In genomic region chr18:36127866-36128845, GRCh38 we compare ENCODE assay signal across 8 cellular contexts. TPM values are rescaled to one million over a fixed set of nuclear protein-coding genes. Genes with fewer than 3 reads are reported as not detected.
DNase-seq lines count a peak whose midpoint lies in the region; ATAC-seq and TF ChIP-seq lines count a peak whose summit lies in the region.

No MANE protein-coding gene starts in this region.

- H3K27ac ChIP-seq in neutrophil: peak overlapping the region; percentile 98

- H3K4me3 Mint-ChIP-seq in CD14-positive monocyte (peak overlapping the region; percentile 93 to 94), T-helper 17 cell (peak overlapping the region; percentile 94)

- H3K4me3 ChIP-seq in fibroblast of the aortic adventitia (ENCODE audit: low read depth, low read length) (peak overlapping the region; percentile 99), neutrophil (ENCODE audit: low read depth in 1 of 2, low read length in 1 of 2) (peak overlapping the region; percentile 70 to 88)

- peaks cover 26 to 27% of the 10 kb centered on the region in 2 donors for H3K36me3 Mint-ChIP-seq in CD14-positive monocyte
- H3K36me3 Mint-ChIP-seq in T-helper 17 cell (ENCODE audit: low read depth): peaks cover 6% of the 10 kb centered on the region

- H3K27ac Mint-ChIP-seq in CD14-positive monocyte (peak overlapping the region in 4 of 7 donors; percentile 58 to 97 (median 96)), T-helper 17 cell (peak overlapping the region; percentile 97)

- intact Hi-C loops in CD14-positive monocyte (cut with micrococcal nuclease): loop anchor here (2.0 to 10.0 kb wide), 2 partner anchors 63 to 155 kb away; partner anchors contain the start of genes RMP24 (in 1 of the 2) and RPRD1A (in 1 of the 2)

- POLR2A ChIA-PET in HEK293T (lab: Yijun Ruan, JAX): interaction anchor here (0.6 to 3.2 kb wide), 16 partner anchors 9 to 671 kb away, joined by 3 to 24 read pairs (median 4); partner anchors contain the start of genes FHOD3 and MOCOS

- no peaks in the 10 kb centered on the region for H3K9me3 Mint-ChIP-seq in CD14-positive monocyte

- H3K9me3 ChIP-seq in T-helper 17 cell (ENCODE audit: control insufficient read depth, low read length, poor library complexity, severe bottlenecking): no peaks in the 10 kb centered on the region
- no peaks in the 10 kb centered on the region for H3K9me3 ChIP-seq in neutrophil

- H3K36me3 ChIP-seq in neutrophil: no peaks in the 10 kb centered on the region

- H3K27me3 ChIP-seq in neutrophil: no peaks in the 10 kb centered on the region

- CTCF ChIA-PET in HEK293T (lab: Yijun Ruan, JAX): interaction anchor here (0.6 to 1.4 kb wide), 3 partner anchors 11 to 735 kb away, joined by 3 read pairs; no protein-coding TSS in a partner anchor

- H3K4me1 ChIP-seq in neutrophil (ENCODE audit: control insufficient read depth in 1 of 2, insufficient read depth in 1 of 2, low read depth in 1 of 2, low read length in 1 of 2): peaks cover 20 to 24% of the 10 kb centered on the region in 2 experiments

- no peak for DNase-seq in CD14-positive monocyte (ENCODE audit: low spot score)
- peak; percentile 60 for DNase-seq in HEK293T (ENCODE audit: extremely low spot score)
- DNase-seq in T-helper 17 cell: no peak
- peak; percentile 40 for DNase-seq in fibroblast of the aortic adventitia (ENCODE audit: low read depth)
- DNase-seq in NCI-H2196 treated with DMSO at 0.1 percent for 48 hours (lab: John Stamatoyannopoulos, UW; ENCODE audit: unreplicated experiment): no peak

- H3K4me1 Mint-ChIP-seq in CD14-positive monocyte: peaks cover 38% of the 10 kb centered on the region
- peaks cover 36% of the 10 kb centered on the region for H3K4me1 Mint-ChIP-seq in T-helper 17 cell

- no peak for ATAC-seq in T-helper 17 cell
- ATAC-seq in GM21526 (IDR thresholded peaks at IDR 0.05; ENCODE audit: low FRiP score, unreplicated experiment): no peak
- no peak for ATAC-seq in HG02571 (IDR thresholded peaks at IDR 0.05; ENCODE audit: unreplicated experiment)

- TF ChIP-seq CTCF in CD14-positive monocyte (IDR thresholded peaks at IDR 0.05) (no peak), fibroblast of the aortic adventitia (IDR thresholded peaks at IDR 0.05; ENCODE audit: insufficient read depth, low read length) (no peak), neutrophil (IDR thresholded peaks at IDR 0.05) (no peak)

- H3K27me3 Mint-ChIP-seq in CD14-positive monocyte (ENCODE audit: low read depth in 3 of 3): peaks cover 0 to 2% (median 2%) of the 10 kb centered on the region in 3 donors
- no peaks in the 10 kb centered on the region for H3K27me3 Mint-ChIP-seq in T-helper 17 cell

TF ChIP-seq in HEK293T, 16 proteins besides CTCF, POLR2A, EP300 and RAD21:
- TF ChIP-seq L3MBTL2 (conservative IDR thresholded peaks at IDR 0.05) (peak; percentile 56), PKNOX1 (IDR thresholded peaks at IDR 0.05) (0 out of 2 replicates have a peak, but pooled peaks have one; percentile 9), HDGF (IDR thresholded peaks at IDR 0.05; ENCODE audit: borderline replicate concordance) (no peak), FOXM1 (IDR thresholded peaks at IDR 0.05; ENCODE audit: borderline replicate concordance) (no peak), ZNF384 (IDR thresholded peaks at IDR 0.05) (no peak), LEF1 (IDR thresholded peaks at IDR 0.05; ENCODE audit: borderline replicate concordance) (no peak), ARNT (IDR thresholded peaks at IDR 0.05) (no peak)

RNA-seq across cellular contexts. Expression of gene SLC39A6, which starts 1.0 kb away (rescaled TPM):
- 10 to 100 TPM; 16.8 to 20.1 TPM for polyA plus RNA-seq in CD14-positive monocyte
- total RNA-seq in T-helper 17 cell: 10 to 100 TPM; 14.4 to 16.3 TPM
- 85.2 and 88.6 TPM in 2 replicates for total RNA-seq in fibroblast of the aortic adventitia (ENCODE audit: low replicate concordance)

RNA-seq across cellular contexts. Expression of gene ELP2, which starts 1.5 kb away (rescaled TPM):
- 10 to 100 TPM; 27.1 to 52.5 TPM for polyA plus RNA-seq in CD14-positive monocyte
- total RNA-seq in T-helper 17 cell (100 to 1,000 TPM; 147 to 152 TPM), fibroblast of the aortic adventitia (ENCODE audit: low replicate concordance) (83.3 and 119 TPM in 2 replicates)

RNA-seq across cellular contexts. Expression of gene MOCOS, which starts 59.1 kb away (rescaled TPM):
- under 1 TPM in 1 of 2 donors, not detected in 1; 0.05 TPM for polyA plus RNA-seq in CD14-positive monocyte
- total RNA-seq in T-helper 17 cell (under 1 TPM in 1 of 2 donors, not detected in 1; 0.30 TPM), fibroblast of the aortic adventitia (ENCODE audit: low replicate concordance) (3.5 and 13.1 TPM in 2 replicates)

Comparison
In these comparisons a context has a peak if more than half of its experiments do, and no peak if none do; other contexts are left out.
1. DNase-seq: peak in HEK293T (single experiment) and fibroblast of the aortic adventitia (single experiment); none in CD14-positive monocyte (single experiment), T-helper 17 cell (0 of 3) and NCI-H2196 treated with DMSO at 0.1 percent for 48 hours (single experiment).